ENCODE assay signal across 8 cellular contexts in the genomic region with DNA sequence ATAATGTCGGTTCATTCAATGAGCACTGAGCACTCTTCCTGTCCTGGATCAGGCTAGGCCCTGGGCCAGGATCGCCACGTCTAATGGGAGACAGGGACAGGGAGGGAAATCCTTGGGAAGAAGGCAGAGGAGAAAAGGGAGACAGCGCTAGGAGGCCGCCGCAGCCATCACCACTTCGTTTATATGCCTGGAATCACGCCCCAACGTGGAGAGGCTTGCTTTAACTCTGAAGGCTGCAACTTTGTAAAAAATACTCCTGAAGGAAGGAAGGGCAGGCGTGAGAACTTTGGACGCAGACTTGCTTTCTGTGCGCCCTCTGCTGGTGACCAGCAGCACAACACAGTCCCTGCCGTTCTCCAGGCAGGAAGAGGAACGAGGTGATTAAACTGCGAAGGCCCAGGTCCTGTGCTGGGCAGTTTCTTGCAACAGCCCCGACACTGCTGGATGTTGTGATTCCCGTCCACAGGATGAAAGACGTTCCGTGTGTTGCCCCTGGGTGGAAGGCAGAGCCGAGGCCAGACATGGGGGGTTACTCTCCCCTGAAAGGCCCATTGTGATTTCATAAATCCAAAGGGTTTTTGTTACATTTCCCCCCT. TPM values are rescaled to one million over a fixed set of nuclear protein-coding genes. Genes with fewer than 3 reads are reported as not detected.
DNase-seq lines count a peak whose midpoint lies in the region; ATAC-seq, FAIRE-seq and TF ChIP-seq lines count a peak whose summit lies in the region.

No MANE protein-coding gene starts in this region.

- peaks cover 3% of the 10 kb centered on the region; the same call in 1 of the 2 replicates for H3K27me3 Mint-ChIP-seq in WTC11 (ENCODE audit: low read depth)

- H3K27ac ChIP-seq in 22Rv1 (peak overlapping the region; percentile 61), smooth muscle cell (ENCODE audit: low read depth) (no peak overlapping the region)

- peak overlapping the region; percentile 78 for H3K27ac Mint-ChIP-seq in WTC11

- no peaks in the 10 kb centered on the region for H3K36me3 ChIP-seq in smooth muscle cell (ENCODE audit: low read depth)

- no peaks in the 10 kb centered on the region for H3K9me3 ChIP-seq in smooth muscle cell (replicated peaks; ENCODE audit: low read depth)

- H2AFZ ChIP-seq in smooth muscle cell (ENCODE audit: low read depth) = peak overlapping the region; percentile 78

- 15% methylated on average over 20 of the region's 20 CpGs for WGBS in smooth muscle cell (ENCODE audit: low lambda C conversion rate)

- H3K4me1 ChIP-seq in smooth muscle cell (ENCODE audit: low read depth) = peaks cover 4% of the 10 kb centered on the region

- no peaks in the 10 kb centered on the region for H3F3A ChIP-seq in smooth muscle cell (ENCODE audit: low read depth)

- no peak overlapping the region for H3K4me3 Mint-ChIP-seq in WTC11

- FAIRE-seq in GM12892 (lab: Jason Lieb, UNC) (peak; percentile 97), islet of Langerhans (lab: Jason Lieb, UNC) (peak; percentile 84)

- TF ChIP-seq POLR2A in GM12892 (IDR thresholded peaks at IDR 0.05; ENCODE audit: low read depth, low read length) = no peak

- no peak overlapping the region for H3K9ac ChIP-seq in smooth muscle cell (ENCODE audit: low read depth)

- H3K4me1 Mint-ChIP-seq in WTC11 = peaks cover 6% of the 10 kb centered on the region

- ATAC-seq in WTC11 (peak; percentile 96), GM21390 (IDR thresholded peaks at IDR 0.05; ENCODE audit: unreplicated experiment) (no peak)

- no peaks in the 10 kb centered on the region for H4K20me1 ChIP-seq in smooth muscle cell (ENCODE audit: low read depth)

- H3K4me2 ChIP-seq in smooth muscle cell = peak overlapping the region; percentile 67

- peak; percentile 57 for DNase-seq in GM12892 (ENCODE audit: insufficient read length)
- peak; percentile 83 for DNase-seq in NCI-H2196 (lab: John Stamatoyannopoulos, UW; ENCODE audit: unreplicated experiment)
- DNase-seq in WTC11 (ENCODE audit: low spot score) = peak; percentile 92
- DNase-seq in cardiac fibroblast (ENCODE audit: low read depth in 2 of 2) = peak; percentile 91 to 95
- DNase-seq in smooth muscle cell (lab: John Stamatoyannopoulos, UW; ENCODE audit: unreplicated experiment) = peak; percentile 62

- peaks cover 6% of the 10 kb centered on the region for H3K9me3 Mint-ChIP-seq in WTC11

- H3K79me2 ChIP-seq in smooth muscle cell (ENCODE audit: low read depth) = no peaks in the 10 kb centered on the region

- TF ChIP-seq CTCF in 22Rv1 (IDR thresholded peaks at IDR 0.05) (peak; percentile 95), WTC11 (IDR thresholded peaks at IDR 0.05) (peak; percentile 89), cardiac fibroblast (IDR thresholded peaks at IDR 0.05; ENCODE audit: low read depth, low read length) (peak; percentile 95), smooth muscle cell (IDR thresholded peaks at IDR 0.05; ENCODE audit: borderline replicate concordance, insufficient read depth, poor library complexity, severe bottlenecking) (peak; percentile 94)

- no peak overlapping the region for H3K4me3 ChIP-seq in cardiac fibroblast (replicated peaks in 1 of 2; ENCODE audit: low read depth in 2 of 2, low read length in 2 of 2)
- H3K4me3 ChIP-seq in smooth muscle cell = no peak overlapping the region

- H3K36me3 Mint-ChIP-seq in WTC11 = peaks cover 9% of the 10 kb centered on the region

- H3K27me3 ChIP-seq in smooth muscle cell (ENCODE audit: low read depth) = no peaks in the 10 kb centered on the region

- POLR2A ChIA-PET in WTC11 (lab: Charles Lee) = no interaction called here

- CTCF ChIA-PET in WTC11 (lab: Charles Lee) = interaction anchor here (1.6 kb wide), 1 partner anchor 14 kb away, joined by 3 read pairs; no protein-coding TSS in a partner anchor

TF ChIP-seq in WTC11, 78 proteins besides CTCF, POLR2A, EP300 and RAD21:
- no peak for TF ChIP-seq CREM (CRISPR knock-in tag; IDR thresholded peaks at IDR 0.05)
- TF ChIP-seq SMAD3 (CRISPR knock-in tag; IDR thresholded peaks at IDR 0.05; ENCODE audit: borderline replicate concordance) = no peak
- TF ChIP-seq SP1 (CRISPR knock-in tag; conservative IDR thresholded peaks at IDR 0.05) = 0 out of 2 replicates have a peak, but pooled peaks have one; percentile 14
- TF ChIP-seq NR3C1 (CRISPR knock-in tag; conservative IDR thresholded peaks at IDR 0.05; ENCODE audit: low read depth) = peak; percentile 36; the same call in 1 of the 2 replicates
- TF ChIP-seq GABPB1 (CRISPR knock-in tag; IDR thresholded peaks at IDR 0.05) = peak; percentile 39; the same call in 1 of the 2 replicates
- no peak for TF ChIP-seq ESRRA (CRISPR knock-in tag; IDR thresholded peaks at IDR 0.05; ENCODE audit: borderline replicate concordance)
- TF ChIP-seq, protein P1, sequence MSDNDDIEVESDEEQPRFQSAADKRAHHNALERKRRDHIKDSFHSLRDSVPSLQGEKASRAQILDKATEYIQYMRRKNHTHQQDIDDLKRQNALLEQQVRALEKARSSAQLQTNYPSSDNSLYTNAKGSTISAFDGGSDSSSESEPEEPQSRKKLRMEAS (CRISPR knock-in tag; IDR thresholded peaks at IDR 0.05) = peak; percentile 67; the same call in 1 of the 2 replicates

RNA-seq across cellular contexts. Expression of gene RIBC2, which starts 22.1 kb away (rescaled TPM):
- polyA plus RNA-seq in GM12892 (2012; ENCODE audit: missing spikeins) = 0.89 TPM
- 1.7 to 2.4 TPM (median 2.4 TPM) in 3 replicates for total RNA-seq in WTC11 (2021)
- 1.2 and 1.6 TPM in 2 replicates for total RNA-seq in smooth muscle cell
- 1.8 and 2.6 TPM in 2 replicates for polyA plus RNA-seq in smooth muscle cell

RNA-seq across cellular contexts. Expression of gene SMC1B, which starts 22.2 kb away (rescaled TPM):
- polyA plus RNA-seq in GM12892 (2012; ENCODE audit: missing spikeins) = not detected
- 0.07 to 0.18 TPM (median 0.11 TPM) in 3 replicates for total RNA-seq in WTC11 (2021)
- not detected in 2 replicates for total RNA-seq in smooth muscle cell
- polyA plus RNA-seq in smooth muscle cell = 0.06 TPM in 1 of 2 replicates, not detected in the other
